1 cellular context compared by ENCODE assay signal in genomic region chr16:89561195-89562026, GRCh38.
TF ChIP-seq lines count a peak whose summit lies in the region.

No MANE protein-coding gene starts in this region.

TF ChIP-seq in HepG2, 621 proteins besides CTCF, POLR2A, EP300 and RAD21 (continues in another document):
- TF ChIP-seq ZBTB33 (CRISPR knock-in tag; IDR thresholded peaks at IDR 0.05) (no peak), MTA1 (CRISPR knock-in tag; IDR thresholded peaks at IDR 0.05; ENCODE audit: borderline replicate concordance) (no peak), NCOA5 (CRISPR knock-in tag; IDR thresholded peaks at IDR 0.05) (no peak), HMG20B (CRISPR knock-in tag; conservative IDR thresholded peaks at IDR 0.05) (no peak), ZSCAN9 (CRISPR knock-in tag; IDR thresholded peaks at IDR 0.05; ENCODE audit: borderline replicate concordance) (no peak), ZNF674 (CRISPR knock-in tag; IDR thresholded peaks at IDR 0.05; ENCODE audit: low read depth) (no peak; the same call in 1 of the 2 replicates), PAXIP1 (CRISPR knock-in tag; conservative IDR thresholded peaks at IDR 0.05) (no peak), KDM4B (CRISPR knock-in tag; IDR thresholded peaks at IDR 0.05) (no peak), KAT7 (CRISPR knock-in tag; IDR thresholded peaks at IDR 0.05; ENCODE audit: borderline replicate concordance) (no peak; the same call in 1 of the 2 replicates), RBM39 (IDR thresholded peaks at IDR 0.05; ENCODE audit: low read depth, low read length, poor library complexity, severe bottlenecking) (peak; percentile 7), ZBTB8A (CRISPR knock-in tag; IDR thresholded peaks at IDR 0.05; ENCODE audit: borderline replicate concordance, low read depth) (no peak; the same call in 1 of the 2 replicates), PRPF4 (IDR thresholded peaks at IDR 0.05; ENCODE audit: low read depth, low read length, poor library complexity, severe bottlenecking) (no peak), ZNF761 (CRISPR knock-in tag; conservative IDR thresholded peaks at IDR 0.05) (peak; percentile 47; the same call in 1 of the 2 replicates), ZNF720 (CRISPR knock-in tag; IDR thresholded peaks at IDR 0.05) (0 out of 2 replicates have a peak, but pooled peaks have one; percentile 24), ZNF652 (CRISPR knock-in tag; IDR thresholded peaks at IDR 0.05; ENCODE audit: borderline replicate concordance, low read depth) (no peak), ZFAT (CRISPR knock-in tag; conservative IDR thresholded peaks at IDR 0.05) (no peak), ZBTB7B (CRISPR knock-in tag; IDR thresholded peaks at IDR 0.05) (no peak), ZSCAN29 (CRISPR knock-in tag; conservative IDR thresholded peaks at IDR 0.05) (0 out of 2 replicates have a peak, but pooled peaks have one; percentile 52), ERF (CRISPR knock-in tag; IDR thresholded peaks at IDR 0.05) (no peak), ZNF790 (CRISPR knock-in tag; IDR thresholded peaks at IDR 0.05; ENCODE audit: borderline replicate concordance) (no peak; the same call in 1 of the 2 replicates), ZBTB39 (CRISPR knock-in tag; IDR thresholded peaks at IDR 0.05) (no peak), HDAC6 (IDR thresholded peaks at IDR 0.05; ENCODE audit: low read depth, low read length) (no peak), TEAD2 (CRISPR knock-in tag; IDR thresholded peaks at IDR 0.05) (no peak), ZNF382 (CRISPR knock-in tag; IDR thresholded peaks at IDR 0.05; ENCODE audit: borderline replicate concordance) (no peak), RBM22 (optimal IDR thresholded peaks at IDR 0.05; ENCODE audit: low read length) (no peak), ZNF605 (CRISPR knock-in tag; IDR thresholded peaks at IDR 0.05) (peak; percentile 59; the same call in 1 of the 2 replicates), MED1 (CRISPR knock-in tag; IDR thresholded peaks at IDR 0.05) (no peak), ZNF143 (CRISPR knock-in tag; IDR thresholded peaks at IDR 0.05) (no peak), JUND (CRISPR knock-in tag; IDR thresholded peaks at IDR 0.05) (no peak), NFIB (CRISPR knock-in tag; IDR thresholded peaks at IDR 0.05; ENCODE audit: borderline replicate concordance) (no peak), ELF3 (CRISPR knock-in tag; IDR thresholded peaks at IDR 0.05) (no peak), ONECUT2 (CRISPR knock-in tag; IDR thresholded peaks at IDR 0.05) (no peak), ZNF17 (CRISPR knock-in tag; IDR thresholded peaks at IDR 0.05) (no peak), FOXP4 (CRISPR knock-in tag; IDR thresholded peaks at IDR 0.05) (no peak), U2AF1 (optimal IDR thresholded peaks at IDR 0.05; ENCODE audit: low read depth, low read length) (no peak), ZNF558 (CRISPR knock-in tag; IDR thresholded peaks at IDR 0.05; ENCODE audit: borderline replicate concordance) (no peak)
- TF ChIP-seq, protein P1, sequence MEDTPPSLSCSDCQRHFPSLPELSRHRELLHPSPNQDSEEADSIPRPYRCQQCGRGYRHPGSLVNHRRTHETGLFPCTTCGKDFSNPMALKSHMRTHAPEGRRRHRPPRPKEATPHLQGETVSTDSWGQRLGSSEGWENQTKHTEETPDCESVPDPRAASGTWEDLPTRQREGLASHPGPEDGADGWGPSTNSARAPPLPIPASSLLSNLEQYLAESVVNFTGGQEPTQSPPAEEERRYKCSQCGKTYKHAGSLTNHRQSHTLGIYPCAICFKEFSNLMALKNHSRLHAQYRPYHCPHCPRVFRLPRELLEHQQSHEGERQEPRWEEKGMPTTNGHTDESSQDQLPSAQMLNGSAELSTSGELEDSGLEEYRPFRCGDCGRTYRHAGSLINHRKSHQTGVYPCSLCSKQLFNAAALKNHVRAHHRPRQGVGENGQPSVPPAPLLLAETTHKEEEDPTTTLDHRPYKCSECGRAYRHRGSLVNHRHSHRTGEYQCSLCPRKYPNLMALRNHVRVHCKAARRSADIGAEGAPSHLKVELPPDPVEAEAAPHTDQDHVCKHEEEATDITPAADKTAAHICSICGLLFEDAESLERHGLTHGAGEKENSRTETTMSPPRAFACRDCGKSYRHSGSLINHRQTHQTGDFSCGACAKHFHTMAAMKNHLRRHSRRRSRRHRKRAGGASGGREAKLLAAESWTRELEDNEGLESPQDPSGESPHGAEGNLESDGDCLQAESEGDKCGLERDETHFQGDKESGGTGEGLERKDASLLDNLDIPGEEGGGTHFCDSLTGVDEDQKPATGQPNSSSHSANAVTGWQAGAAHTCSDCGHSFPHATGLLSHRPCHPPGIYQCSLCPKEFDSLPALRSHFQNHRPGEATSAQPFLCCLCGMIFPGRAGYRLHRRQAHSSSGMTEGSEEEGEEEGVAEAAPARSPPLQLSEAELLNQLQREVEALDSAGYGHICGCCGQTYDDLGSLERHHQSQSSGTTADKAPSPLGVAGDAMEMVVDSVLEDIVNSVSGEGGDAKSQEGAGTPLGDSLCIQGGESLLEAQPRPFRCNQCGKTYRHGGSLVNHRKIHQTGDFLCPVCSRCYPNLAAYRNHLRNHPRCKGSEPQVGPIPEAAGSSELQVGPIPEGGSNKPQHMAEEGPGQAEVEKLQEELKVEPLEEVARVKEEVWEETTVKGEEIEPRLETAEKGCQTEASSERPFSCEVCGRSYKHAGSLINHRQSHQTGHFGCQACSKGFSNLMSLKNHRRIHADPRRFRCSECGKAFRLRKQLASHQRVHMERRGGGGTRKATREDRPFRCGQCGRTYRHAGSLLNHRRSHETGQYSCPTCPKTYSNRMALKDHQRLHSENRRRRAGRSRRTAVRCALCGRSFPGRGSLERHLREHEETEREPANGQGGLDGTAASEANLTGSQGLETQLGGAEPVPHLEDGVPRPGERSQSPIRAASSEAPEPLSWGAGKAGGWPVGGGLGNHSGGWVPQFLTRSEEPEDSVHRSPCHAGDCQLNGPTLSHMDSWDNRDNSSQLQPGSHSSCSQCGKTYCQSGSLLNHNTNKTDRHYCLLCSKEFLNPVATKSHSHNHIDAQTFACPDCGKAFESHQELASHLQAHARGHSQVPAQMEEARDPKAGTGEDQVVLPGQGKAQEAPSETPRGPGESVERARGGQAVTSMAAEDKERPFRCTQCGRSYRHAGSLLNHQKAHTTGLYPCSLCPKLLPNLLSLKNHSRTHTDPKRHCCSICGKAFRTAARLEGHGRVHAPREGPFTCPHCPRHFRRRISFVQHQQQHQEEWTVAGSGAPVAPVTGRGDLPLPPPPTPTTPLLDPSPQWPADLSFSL (CRISPR knock-in tag; IDR thresholded peaks at IDR 0.05), result peak; percentile 9; the same call in 1 of the 2 replicates
- TF ChIP-seq, protein P2, sequence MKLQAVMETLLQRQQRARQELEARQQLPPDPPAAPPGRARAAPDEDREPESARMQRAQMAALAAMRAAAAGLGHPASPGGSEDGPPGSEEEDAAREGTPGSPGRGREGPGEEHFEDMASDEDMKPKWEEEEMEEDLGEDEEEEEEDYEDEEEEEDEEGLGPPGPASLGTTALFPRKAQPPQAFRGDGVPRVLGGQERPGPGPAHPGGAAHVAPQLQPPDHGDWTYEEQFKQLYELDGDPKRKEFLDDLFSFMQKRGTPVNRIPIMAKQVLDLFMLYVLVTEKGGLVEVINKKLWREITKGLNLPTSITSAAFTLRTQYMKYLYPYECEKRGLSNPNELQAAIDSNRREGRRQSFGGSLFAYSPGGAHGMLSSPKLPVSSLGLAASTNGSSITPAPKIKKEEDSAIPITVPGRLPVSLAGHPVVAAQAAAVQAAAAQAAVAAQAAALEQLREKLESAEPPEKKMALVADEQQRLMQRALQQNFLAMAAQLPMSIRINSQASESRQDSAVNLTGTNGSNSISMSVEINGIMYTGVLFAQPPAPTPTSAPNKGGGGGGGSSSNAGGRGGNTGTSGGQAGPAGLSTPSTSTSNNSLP (IDR thresholded peaks at IDR 0.05; ENCODE audit: low read depth, low read length), result no peak
- TF ChIP-seq, protein P3, sequence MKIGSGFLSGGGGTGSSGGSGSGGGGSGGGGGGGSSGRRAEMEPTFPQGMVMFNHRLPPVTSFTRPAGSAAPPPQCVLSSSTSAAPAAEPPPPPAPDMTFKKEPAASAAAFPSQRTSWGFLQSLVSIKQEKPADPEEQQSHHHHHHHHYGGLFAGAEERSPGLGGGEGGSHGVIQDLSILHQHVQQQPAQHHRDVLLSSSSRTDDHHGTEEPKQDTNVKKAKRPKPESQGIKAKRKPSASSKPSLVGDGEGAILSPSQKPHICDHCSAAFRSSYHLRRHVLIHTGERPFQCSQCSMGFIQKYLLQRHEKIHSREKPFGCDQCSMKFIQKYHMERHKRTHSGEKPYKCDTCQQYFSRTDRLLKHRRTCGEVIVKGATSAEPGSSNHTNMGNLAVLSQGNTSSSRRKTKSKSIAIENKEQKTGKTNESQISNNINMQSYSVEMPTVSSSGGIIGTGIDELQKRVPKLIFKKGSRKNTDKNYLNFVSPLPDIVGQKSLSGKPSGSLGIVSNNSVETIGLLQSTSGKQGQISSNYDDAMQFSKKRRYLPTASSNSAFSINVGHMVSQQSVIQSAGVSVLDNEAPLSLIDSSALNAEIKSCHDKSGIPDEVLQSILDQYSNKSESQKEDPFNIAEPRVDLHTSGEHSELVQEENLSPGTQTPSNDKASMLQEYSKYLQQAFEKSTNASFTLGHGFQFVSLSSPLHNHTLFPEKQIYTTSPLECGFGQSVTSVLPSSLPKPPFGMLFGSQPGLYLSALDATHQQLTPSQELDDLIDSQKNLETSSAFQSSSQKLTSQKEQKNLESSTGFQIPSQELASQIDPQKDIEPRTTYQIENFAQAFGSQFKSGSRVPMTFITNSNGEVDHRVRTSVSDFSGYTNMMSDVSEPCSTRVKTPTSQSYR (CRISPR knock-in tag; IDR thresholded peaks at IDR 0.05; ENCODE audit: borderline replicate concordance), result no peak
- TF ChIP-seq, protein P4, sequence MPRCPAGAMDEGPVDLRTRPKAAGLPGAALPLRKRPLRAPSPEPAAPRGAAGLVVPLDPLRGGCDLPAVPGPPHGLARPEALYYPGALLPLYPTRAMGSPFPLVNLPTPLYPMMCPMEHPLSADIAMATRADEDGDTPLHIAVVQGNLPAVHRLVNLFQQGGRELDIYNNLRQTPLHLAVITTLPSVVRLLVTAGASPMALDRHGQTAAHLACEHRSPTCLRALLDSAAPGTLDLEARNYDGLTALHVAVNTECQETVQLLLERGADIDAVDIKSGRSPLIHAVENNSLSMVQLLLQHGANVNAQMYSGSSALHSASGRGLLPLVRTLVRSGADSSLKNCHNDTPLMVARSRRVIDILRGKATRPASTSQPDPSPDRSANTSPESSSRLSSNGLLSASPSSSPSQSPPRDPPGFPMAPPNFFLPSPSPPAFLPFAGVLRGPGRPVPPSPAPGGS (CRISPR knock-in tag; IDR thresholded peaks at IDR 0.05), result no peak
